17 cellular contexts compared by ENCODE assay signal in genomic region chr9:102049586-102050246, GRCh38.
DNase-seq lines count a peak whose midpoint lies in the region; ATAC-seq, FAIRE-seq and TF ChIP-seq lines count a peak whose summit lies in the region.
"Had no signal": no experiment of that assay in that cellular context is flagged by ENCODE, and none has a peak within 500 bp of the region (broad histone marks: within the 10 kb centered on the region; RNA-seq: fewer than 3 reads in every experiment).

No MANE protein-coding gene starts in this region.

- TF ChIP-seq POLR2A in A549 (IDR thresholded peaks at IDR 0.05; ENCODE audit: low read length) = no peak
- TF ChIP-seq POLR2A in breast epithelium (IDR thresholded peaks at IDR 0.05) = no peak

- H3K4me1 ChIP-seq in A549 (no peaks in the 10 kb centered on the region), Loucy (ENCODE audit: insufficient read depth, low read length, poor library complexity, severe bottlenecking) (peaks cover 47% of the 10 kb centered on the region), breast epithelium (no peaks in the 10 kb centered on the region)
- no peaks in the 10 kb centered on the region for H3K4me1 ChIP-seq in CD8-positive, alpha-beta memory T cell (ENCODE audit: insufficient read depth, low read length)
- H3K4me1 ChIP-seq: BE2C, gastrocnemius medialis had no signal

- TF ChIP-seq CTCF in A549 (IDR thresholded peaks at IDR 0.05) (no peak), Loucy (conservative IDR thresholded peaks at IDR 0.05; ENCODE audit: low read length) (no peak), breast epithelium (IDR thresholded peaks at IDR 0.05) (no peak)

- H3K36me3 ChIP-seq in Loucy (ENCODE audit: insufficient read depth, low read length) = no peaks in the 10 kb centered on the region
- no peaks in the 10 kb centered on the region for H3K36me3 ChIP-seq in breast epithelium
- no peaks in the 10 kb centered on the region for H3K36me3 ChIP-seq in CD8-positive, alpha-beta memory T cell (ENCODE audit: insufficient read depth, low read length)
- H3K36me3 ChIP-seq: BE2C, gastrocnemius medialis had no signal

- no peaks in the 10 kb centered on the region for H3K79me2 ChIP-seq in Loucy (ENCODE audit: insufficient read depth, low read length)

- H3K27me3 Mint-ChIP-seq in CD8-positive, alpha-beta memory T cell = no peaks in the 10 kb centered on the region

- TF ChIP-seq EP300 in A549 (IDR thresholded peaks at IDR 0.05) = no peak

- no peak for FAIRE-seq in A549 (lab: Jason Lieb, UNC)
- FAIRE-seq in urothelium cell line (lab: Jason Lieb, UNC) = no peak
- FAIRE-seq: K562 had no signal

- ATAC-seq in A549 (no peak), GM18870 (IDR thresholded peaks at IDR 0.05; ENCODE audit: unreplicated experiment) (peak; percentile 43), HG02884 (IDR thresholded peaks at IDR 0.05; ENCODE audit: unreplicated experiment) (no peak)
- ATAC-seq: gastrocnemius medialis, K562 had no signal

- no peaks in the 10 kb centered on the region for H4K20me1 ChIP-seq in Loucy (ENCODE audit: insufficient read depth, low read length, poor library complexity, severe bottlenecking)

- H3K36me3 Mint-ChIP-seq in CD8-positive, alpha-beta memory T cell = no peaks in the 10 kb centered on the region

- H3K4me3 Mint-ChIP-seq in CD8-positive, alpha-beta memory T cell = no peak overlapping the region

- intact Hi-C loops in breast epithelium (cut with DNase I; ENCODE audit: low total_unique reads) = no loop called here

- H3K9me3 ChIP-seq in A549 (no peaks in the 10 kb centered on the region), Loucy (ENCODE audit: insufficient read depth, low read depth, low read length) (no peaks in the 10 kb centered on the region), breast epithelium (no peaks in the 10 kb centered on the region)
- no peaks in the 10 kb centered on the region for H3K9me3 ChIP-seq in CD8-positive, alpha-beta memory T cell (ENCODE audit: low read length)
- H3K9me3 ChIP-seq: BE2C, gastrocnemius medialis had no signal

- no peaks in the 10 kb centered on the region for H3K4me1 Mint-ChIP-seq in CD8-positive, alpha-beta memory T cell

- H3F3A ChIP-seq in Loucy (ENCODE audit: low read depth) = peaks cover 11% of the 10 kb centered on the region; the same call in 1 of the 2 replicates

- 6% methylated on average over 4 of the region's 4 CpGs for WGBS in A549 (ENCODE audit: missing lambda C conversion rate)

- peaks cover 0 to 23% (median 6%) of the 10 kb centered on the region in 5 donors for H3K9me3 Mint-ChIP-seq in CD8-positive, alpha-beta memory T cell

- H3K27ac Mint-ChIP-seq in CD8-positive, alpha-beta memory T cell = no peak overlapping the region

- H3K4me2 ChIP-seq in A549 = peak overlapping the region; percentile 33; the same call in 2 of the 3 replicates
- peak overlapping the region; percentile 84 for H3K4me2 ChIP-seq in Loucy (ENCODE audit: low read depth, low read length, poor library complexity, severe bottlenecking)

- no peak overlapping the region for H3K27ac ChIP-seq in A549
- peak overlapping the region in 1 of 2 donors; percentile 16 for H3K27ac ChIP-seq in breast epithelium
- H3K27ac ChIP-seq in CD8-positive, alpha-beta memory T cell (ENCODE audit: low read depth, low read length) = no peak overlapping the region
- H3K27ac ChIP-seq: gastrocnemius medialis had no signal

- no peaks in the 10 kb centered on the region for H3K27me3 ChIP-seq in Loucy (ENCODE audit: insufficient read depth, low read length, poor library complexity, severe bottlenecking)
- H3K27me3 ChIP-seq in breast epithelium = no peaks in the 10 kb centered on the region
- H3K27me3 ChIP-seq in CD8-positive, alpha-beta memory T cell (ENCODE audit: insufficient read depth, low read length, poor library complexity, severe bottlenecking) = no peaks in the 10 kb centered on the region
- H3K27me3 ChIP-seq: BE2C, gastrocnemius medialis had no signal

- H3K4me3 ChIP-seq in A549 (no peak overlapping the region), Loucy (ENCODE audit: low read length, poor library complexity, severe bottlenecking) (peak overlapping the region; percentile 68), breast epithelium (peak overlapping the region; percentile 23 to 32 (median 30))
- H3K4me3 ChIP-seq in CD8-positive, alpha-beta memory T cell (ENCODE audit: low read length) = no peak overlapping the region
- H3K4me3 ChIP-seq: gastrocnemius medialis, K562 had no signal

- no peak for TF ChIP-seq RAD21 in A549 (conservative IDR thresholded peaks at IDR 0.05 in 1 of 2, IDR thresholded peaks at IDR 0.05 in 1 of 2)

- no peaks in the 10 kb centered on the region for H3K9me2 ChIP-seq in Loucy (replicated peaks; ENCODE audit: low read depth, low read length)

- CTCF ChIA-PET in A549 (lab: Yijun Ruan, JAX) = interaction anchor here (1.2 kb wide), 1 partner anchor 10 kb away, joined by 3 read pairs; no protein-coding TSS in a partner anchor
- CTCF ChIA-PET in CD8-positive, alpha-beta memory T cell (lab: Charles Lee) = no interaction called here

- H2AFZ ChIP-seq in Loucy (ENCODE audit: low read length) = peak overlapping the region; percentile 69

- H3K9ac ChIP-seq in Loucy (ENCODE audit: low read depth, low read length, poor library complexity, severe bottlenecking) = peak overlapping the region; percentile 72

- POLR2A ChIA-PET in A549 (lab: Yijun Ruan, JAX) = no interaction called here
- POLR2A ChIA-PET in CD8-positive, alpha-beta memory T cell (lab: Charles Lee) = no interaction called here

- DNase-seq in A549 (ENCODE audit: low read depth in 1 of 2, low spot score in 1 of 2) (no peak), breast epithelium (ENCODE audit: low spot score in 2 of 2) (no peak), urothelium cell line (ENCODE audit: low spot score) (no peak)
- DNase-seq in stimulated activated naive CD4-positive, alpha-beta T cell treated with Interleukin-2 at 50 U/mL for 16 hours (lab: John Stamatoyannopoulos, UW) = no peak
- no peak for DNase-seq in CD8-positive, alpha-beta memory T cell
- DNase-seq: amygdala; BE2C; gastrocnemius medialis; GOT3; NCI-H1436 treated with DMSO at 0.1 percent for 48 hours; NCI-H510A treated with DMSO at 0.1 percent for 48 hours; nucleus accumbens; stimulated activated CD4-positive, alpha-beta T cell treated with anti-CD3 and anti-CD28 coated beads, Interleukin-4, amount 100 ng/mL, for 1 hour had no signal

TF ChIP-seq in A549, 52 proteins besides CTCF, POLR2A, EP300 and RAD21:
- no peak for TF ChIP-seq POLR2AphosphoS2 (conservative IDR thresholded peaks at IDR 0.05; ENCODE audit: low read length)
- TF ChIP-seq TFCP2L1 (CRISPR knock-in tag; IDR thresholded peaks at IDR 0.05) = no peak
- TF ChIP-seq HOXB5 (CRISPR knock-in tag; IDR thresholded peaks at IDR 0.05) = no peak
- no peak for TF ChIP-seq EHMT2 (IDR thresholded peaks at IDR 0.05; ENCODE audit: low read depth)
- TF ChIP-seq PBX3 (IDR thresholded peaks at IDR 0.05) = no peak
- no peak for TF ChIP-seq JUNB (IDR thresholded peaks at IDR 0.05)
- no peak for TF ChIP-seq TP53 (CRISPR knock-in tag; IDR thresholded peaks at IDR 0.05)
- no peak for TF ChIP-seq NPAS2 (CRISPR knock-in tag; IDR thresholded peaks at IDR 0.05; ENCODE audit: borderline replicate concordance)
- no peak for TF ChIP-seq HOXA7 (CRISPR knock-in tag; IDR thresholded peaks at IDR 0.05)
- no peak for TF ChIP-seq HDAC2 (IDR thresholded peaks at IDR 0.05)
- TF ChIP-seq NFE2L2 (conservative IDR thresholded peaks at IDR 0.05; ENCODE audit: low read length) = no peak
- TF ChIP-seq HES2 (IDR thresholded peaks at IDR 0.05) = no peak

Comparison
In these comparisons a context has a peak if more than half of its experiments do, and no peak if none do; other contexts are left out.
1. H3K4me3 ChIP-seq: peak in Loucy (single experiment) and breast epithelium (3 of 3); none in A549 (single experiment) and CD8-positive, alpha-beta memory T cell (single experiment).